Comparison of ENCODE assay signal across 9 cellular contexts in genomic region chr15:89024418-89024817, GRCh38.
"Had no signal": no experiment of that assay in that cellular context is flagged by ENCODE, and none has a peak within 500 bp of the region (broad histone marks: within the 10 kb centered on the region; RNA-seq: fewer than 3 reads in every experiment).

No MANE protein-coding gene starts in this region.

- H3K27ac ChIP-seq: HL-60 had no signal

- ATAC-seq: GM23338, HepG2 had no signal

- FAIRE-seq: H1, H54, HepG2 had no signal

- H3K4me2 ChIP-seq: GM23338 had no signal

- H3K4me3 ChIP-seq: GM23338 had no signal

- DNase-seq: H9, HCEC 1CT, HFFc6, KG1 had no signal
